Comparison of ENCODE assay signal across 8 cellular contexts in the genomic region with DNA sequence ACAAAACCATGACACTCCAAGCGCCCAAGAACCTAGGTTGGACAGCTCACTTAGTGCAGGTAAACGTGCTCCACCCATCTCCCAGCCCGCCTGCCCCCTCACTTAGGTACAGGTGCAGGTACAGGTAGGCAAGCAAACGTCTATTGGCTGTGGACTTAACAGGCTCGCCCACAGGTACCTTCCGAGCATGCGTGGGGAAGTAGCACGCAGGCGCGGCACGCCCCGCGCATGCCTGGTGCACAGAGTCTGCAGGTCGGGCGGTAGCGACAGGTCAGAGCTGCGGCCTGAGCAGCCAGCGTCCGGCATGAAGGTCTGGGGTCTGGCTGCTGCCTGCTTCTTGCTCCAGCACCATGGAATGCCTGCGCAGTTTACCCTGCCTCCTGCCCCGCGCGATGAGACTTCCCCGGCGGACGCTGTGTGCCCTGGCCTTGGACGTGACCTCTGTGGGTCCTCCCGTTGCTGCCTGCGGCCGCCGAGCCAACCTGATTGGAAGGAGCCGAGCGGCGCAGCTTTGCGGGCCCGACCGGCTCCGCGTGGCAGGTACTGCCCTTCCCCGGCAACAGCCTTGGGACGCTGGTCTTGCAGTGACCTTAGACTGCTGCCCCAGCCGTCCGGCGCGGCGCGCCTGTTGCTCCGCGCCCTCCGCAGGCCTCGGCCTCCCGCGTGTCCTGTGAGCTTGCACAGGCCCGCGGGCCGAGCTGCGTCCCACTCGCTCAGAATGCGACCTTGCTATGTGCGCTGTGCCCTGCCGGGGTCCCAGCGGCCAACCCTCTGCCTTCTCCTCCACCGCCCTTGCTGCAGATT. TPM values are rescaled to one million over a fixed set of nuclear protein-coding genes. Genes with fewer than 3 reads are reported as not detected.
DNase-seq lines count a peak whose midpoint lies in the region; TF ChIP-seq lines count a peak whose summit lies in the region.

A gene with protein sequence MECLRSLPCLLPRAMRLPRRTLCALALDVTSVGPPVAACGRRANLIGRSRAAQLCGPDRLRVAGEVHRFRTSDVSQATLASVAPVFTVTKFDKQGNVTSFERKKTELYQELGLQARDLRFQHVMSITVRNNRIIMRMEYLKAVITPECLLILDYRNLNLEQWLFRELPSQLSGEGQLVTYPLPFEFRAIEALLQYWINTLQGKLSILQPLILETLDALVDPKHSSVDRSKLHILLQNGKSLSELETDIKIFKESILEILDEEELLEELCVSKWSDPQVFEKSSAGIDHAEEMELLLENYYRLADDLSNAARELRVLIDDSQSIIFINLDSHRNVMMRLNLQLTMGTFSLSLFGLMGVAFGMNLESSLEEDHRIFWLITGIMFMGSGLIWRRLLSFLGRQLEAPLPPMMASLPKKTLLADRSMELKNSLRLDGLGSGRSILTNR (plus strand): TSS at position 240 of the 804 bp plus-strand sequence. CDS start 111 bp downstream, at position 351.

- peak within 1 kb of the TSS; percentile 94 to 95 (median 95) for H3K4me3 Mint-ChIP-seq in nephron
- H3K4me3 Mint-ChIP-seq in stimulated activated naive CD8-positive, alpha-beta T cell treated with anti-CD3 and anti-CD28 coated beads, Interleukin-15, Interleukin-2, amounts not matched to agents 100 ng/mL and 50 ng/mL, for 24 hours: peak within 1 kb of the TSS; percentile 98

- peak; percentile 99 for TF ChIP-seq POLR2A in Raji (IDR thresholded peaks at IDR 0.05; ENCODE audit: insufficient read depth, low read depth, low read length)

- TF ChIP-seq CTCF in fibroblast of the aortic adventitia (IDR thresholded peaks at IDR 0.05; ENCODE audit: insufficient read depth, low read length): no peak
- TF ChIP-seq CTCF in nephron (IDR thresholded peaks at IDR 0.05; ENCODE audit: unreplicated experiment in 3 of 3): no peak

- H3K4me1 Mint-ChIP-seq in nephron: peaks cover 24% of the 10 kb centered on the region
- H3K4me1 Mint-ChIP-seq in stimulated activated naive CD8-positive, alpha-beta T cell treated with anti-CD3 and anti-CD28 coated beads, Interleukin-15, Interleukin-2, amounts not matched to agents 100 ng/mL and 50 ng/mL, for 24 hours (ENCODE audit: low read depth): peaks cover 29% of the 10 kb centered on the region

- no peaks in the 10 kb centered on the region for H3K9me3 Mint-ChIP-seq in nephron
- no peaks in the 10 kb centered on the region for H3K9me3 Mint-ChIP-seq in stimulated activated naive CD8-positive, alpha-beta T cell treated with anti-CD3 and anti-CD28 coated beads, Interleukin-15, Interleukin-2, amounts not matched to agents 100 ng/mL and 50 ng/mL, for 24 hours

- H3K4me3 ChIP-seq in fibroblast of the aortic adventitia (ENCODE audit: low read depth, low read length): peak within 1 kb of the TSS; percentile 98

- peak within 1 kb of the TSS; percentile 60 to 96 (median 89) for H3K27ac Mint-ChIP-seq in nephron
- H3K27ac Mint-ChIP-seq in stimulated activated naive CD8-positive, alpha-beta T cell treated with anti-CD3 and anti-CD28 coated beads, Interleukin-15, Interleukin-2, amounts not matched to agents 100 ng/mL and 50 ng/mL, for 24 hours: peak within 1 kb of the TSS; percentile 90

- DNase-seq in ELF-1 (ENCODE audit: low read depth, low spot score) (peak; percentile 89), GOT3 (lab: John Stamatoyannopoulos, UW) (peak; percentile 19), LHCN-M2 (ENCODE audit: low read depth) (peak; percentile 59), fibroblast of the aortic adventitia (ENCODE audit: low read depth) (peak; percentile 68)
- DNase-seq in activated effector memory CD4-positive, alpha-beta T cell treated with anti-CD3 and anti-CD28 coated beads, Interleukin-2, amount 50 U/mL, for 16 hours: peak; percentile 93

- peaks cover 17% of the 10 kb centered on the region for H3K36me3 Mint-ChIP-seq in nephron (ENCODE audit: low read depth)
- peaks cover 15% of the 10 kb centered on the region for H3K36me3 Mint-ChIP-seq in stimulated activated naive CD8-positive, alpha-beta T cell treated with anti-CD3 and anti-CD28 coated beads, Interleukin-15, Interleukin-2, amounts not matched to agents 100 ng/mL and 50 ng/mL, for 24 hours (ENCODE audit: low read depth)

- H3K27me3 Mint-ChIP-seq in nephron (ENCODE audit: low read depth): peaks cover 26% of the 10 kb centered on the region
- H3K27me3 Mint-ChIP-seq in stimulated activated naive CD8-positive, alpha-beta T cell treated with anti-CD3 and anti-CD28 coated beads, Interleukin-15, Interleukin-2, amounts not matched to agents 100 ng/mL and 50 ng/mL, for 24 hours: peaks cover 20% of the 10 kb centered on the region

RNA-seq across cellular contexts. Expression of the gene that starts here (rescaled TPM):
- total RNA-seq in LHCN-M2 (2014; rRNA removed): 23.0 and 25.4 TPM in 2 replicates
- 10.3 TPM for polyA plus RNA-seq in LHCN-M2 (2012)
- 18.3 and 31.6 TPM in 2 replicates for total RNA-seq in fibroblast of the aortic adventitia (ENCODE audit: low replicate concordance)

Comparison
In these comparisons a context has a peak if more than half of its experiments do, and no peak if none do; other contexts are left out.
1. Peak in every context shown above with its lines: DNase-seq and H3K4me3 ChIP-seq.
2. DNase-seq: peak in every context shown above with its lines; median percentile 93 in activated effector memory CD4-positive, alpha-beta T cell treated with anti-CD3 and anti-CD28 coated beads, Interleukin-2, amount 50 U/mL, for 16 hours; 89 in ELF-1; 68 in fibroblast of the aortic adventitia; 59 in LHCN-M2; 19 in GOT3.